In the genomic region with DNA sequence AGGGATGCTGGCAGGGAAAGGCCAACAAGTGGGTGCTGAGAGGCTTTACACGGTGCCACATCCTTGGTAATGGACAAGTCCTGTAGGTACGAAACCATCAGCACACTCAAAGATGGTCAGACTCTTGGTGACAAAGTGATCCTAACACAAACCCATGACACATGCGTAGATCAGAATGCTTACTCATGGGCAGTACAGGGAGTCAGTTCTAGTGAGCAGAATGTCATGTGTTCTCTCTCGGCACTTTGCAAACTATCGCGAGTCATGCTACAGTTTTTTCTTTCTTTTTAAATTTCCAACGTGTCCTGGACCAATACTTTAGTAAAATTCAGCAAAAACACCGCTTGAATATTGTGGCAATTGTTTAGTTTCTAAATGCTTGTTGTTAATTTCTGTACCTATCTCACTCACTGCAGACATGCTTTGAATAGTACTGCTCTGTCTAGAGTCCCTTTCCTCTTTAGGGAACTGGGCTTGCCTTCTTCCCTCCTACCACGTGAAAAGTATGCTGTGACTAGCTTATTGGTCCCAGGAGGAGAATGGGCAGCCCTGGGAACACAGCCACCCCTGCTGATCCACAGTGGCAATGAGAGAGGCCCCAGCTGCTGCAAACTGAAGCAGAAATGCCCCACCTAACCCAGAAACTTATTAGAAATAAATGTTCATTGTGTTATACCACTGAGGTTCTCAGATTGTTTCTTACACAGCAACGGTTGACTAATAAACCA, we compare ENCODE assay signal across 10 cellular contexts.
DNase-seq lines count a peak whose midpoint lies in the region; ATAC-seq and TF ChIP-seq lines count a peak whose summit lies in the region.
"Had no signal": no experiment of that assay in that cellular context is flagged by ENCODE, and none has a peak within 500 bp of the region (broad histone marks: within the 10 kb centered on the region; RNA-seq: fewer than 3 reads in every experiment).

No MANE protein-coding gene starts in this region.

- no peaks in the 10 kb centered on the region for H3K9me3 ChIP-seq in right atrium auricular region
- H3K9me3 ChIP-seq: thoracic aorta had no signal

- POLR2A ChIA-PET in activated CD4-positive, alpha-beta T cell treated with anti-CD3 and anti-CD28 coated beads, Interleukin-2, amount 10 ng/mL, durations not matched to agents 7 days and 5 days (lab: Charles Lee): no interaction called here

- peak; percentile 38 to 55 for ATAC-seq in left cardiac atrium

- no peaks in the 10 kb centered on the region for H3K36me3 ChIP-seq in right atrium auricular region
- H3K36me3 ChIP-seq: thoracic aorta had no signal

- intact Hi-C loops in left cardiac atrium (cut with DNase I) (no loop called here), CD14-positive monocyte (cut with micrococcal nuclease) (no loop called here)

- H3K4me3 ChIP-seq in right atrium auricular region: no peak overlapping the region
- H3K4me3 ChIP-seq: thoracic aorta had no signal

- H3K4me1 ChIP-seq in right atrium auricular region: peaks cover 0 to 12% of the 10 kb centered on the region in 2 donors

- no peaks in the 10 kb centered on the region for H3K27me3 ChIP-seq in right atrium auricular region
- H3K27me3 ChIP-seq in layer of hippocampus (ENCODE audit: control insufficient read depth, insufficient read depth, low read length): no peaks in the 10 kb centered on the region

- DNase-seq in left cardiac atrium (no peak), right atrium auricular region (ENCODE audit: low spot score) (no peak), chondrocyte (ENCODE audit: low spot score) (no peak), CD14-positive monocyte (ENCODE audit: low spot score) (no peak), DMS79 treated with DMSO at 0.1 percent for 48 hours (lab: John Stamatoyannopoulos, UW) (no peak), KG1 (lab: John Stamatoyannopoulos, UW) (no peak)
- no peak for DNase-seq in activated CD4-positive, alpha-beta T cell treated with anti-CD3 and anti-CD28 coated beads, Interleukin-2, amount 10 ng/mL, durations not matched to agents 7 days and 5 days
- DNase-seq: CD4-positive, alpha-beta T cell had no signal

- CTCF ChIA-PET in activated CD4-positive, alpha-beta T cell treated with anti-CD3 and anti-CD28 coated beads, Interleukin-2, amount 10 ng/mL, durations not matched to agents 7 days and 5 days (lab: Charles Lee): interaction anchor here (1.8 kb wide), 1 partner anchor 10 kb away, joined by 6 read pairs; no protein-coding TSS in a partner anchor

- H3K27ac ChIP-seq in right atrium auricular region (no peak overlapping the region), layer of hippocampus (ENCODE audit: low read depth, low read length) (peak overlapping the region; percentile 23)
- H3K27ac ChIP-seq: thoracic aorta had no signal

- H3K4me1 Mint-ChIP-seq in chondrocyte (ENCODE audit: low read depth) (peaks cover 15% of the 10 kb centered on the region), CD14-positive monocyte (peaks cover 14% of the 10 kb centered on the region)
- no peaks in the 10 kb centered on the region for H3K4me1 Mint-ChIP-seq in activated CD4-positive, alpha-beta T cell treated with anti-CD3 and anti-CD28 coated beads, Interleukin-2, amount 10 ng/mL, durations not matched to agents 7 days and 5 days

- H3K27ac Mint-ChIP-seq in chondrocyte (ENCODE audit: unreplicated experiment) (peak overlapping the region; percentile 78), CD14-positive monocyte (peak overlapping the region in 3 of 7 donors; percentile 21 to 38 (median 24))
- no peak overlapping the region for H3K27ac Mint-ChIP-seq in activated CD4-positive, alpha-beta T cell treated with anti-CD3 and anti-CD28 coated beads, Interleukin-2, amount 10 ng/mL, durations not matched to agents 7 days and 5 days
- H3K27ac Mint-ChIP-seq: CD4-positive, alpha-beta T cell had no signal

- H3K9me3 Mint-ChIP-seq in chondrocyte (ENCODE audit: low read depth): no peaks in the 10 kb centered on the region
- H3K9me3 Mint-ChIP-seq in CD14-positive monocyte: no peaks in the 10 kb centered on the region
- no peaks in the 10 kb centered on the region for H3K9me3 Mint-ChIP-seq in activated CD4-positive, alpha-beta T cell treated with anti-CD3 and anti-CD28 coated beads, Interleukin-2, amount 10 ng/mL, durations not matched to agents 7 days and 5 days
- H3K9me3 Mint-ChIP-seq: CD4-positive, alpha-beta T cell had no signal

- H3K36me3 Mint-ChIP-seq in chondrocyte (ENCODE audit: low read depth) (peaks cover 3% of the 10 kb centered on the region), CD14-positive monocyte (peaks cover 36 to 40% of the 10 kb centered on the region in 2 donors)
- H3K36me3 Mint-ChIP-seq in activated CD4-positive, alpha-beta T cell treated with anti-CD3 and anti-CD28 coated beads, Interleukin-2, amount 10 ng/mL, durations not matched to agents 7 days and 5 days (ENCODE audit: low read depth): peaks cover 6% of the 10 kb centered on the region

- H3K27me3 Mint-ChIP-seq in chondrocyte (ENCODE audit: low read depth): no peaks in the 10 kb centered on the region
- peaks cover 0 to 1% (median 0%) of the 10 kb centered on the region in 3 donors for H3K27me3 Mint-ChIP-seq in CD14-positive monocyte (ENCODE audit: low read depth in 3 of 3)
- H3K27me3 Mint-ChIP-seq in activated CD4-positive, alpha-beta T cell treated with anti-CD3 and anti-CD28 coated beads, Interleukin-2, amount 10 ng/mL, durations not matched to agents 7 days and 5 days: no peaks in the 10 kb centered on the region
- H3K27me3 Mint-ChIP-seq: CD4-positive, alpha-beta T cell had no signal

- no peak overlapping the region for H3K4me3 Mint-ChIP-seq in chondrocyte (ENCODE audit: unreplicated experiment)
- H3K4me3 Mint-ChIP-seq in CD14-positive monocyte: no peak overlapping the region
- no peak overlapping the region for H3K4me3 Mint-ChIP-seq in activated CD4-positive, alpha-beta T cell treated with anti-CD3 and anti-CD28 coated beads, Interleukin-2, amount 10 ng/mL, durations not matched to agents 7 days and 5 days
- H3K4me3 Mint-ChIP-seq: CD4-positive, alpha-beta T cell had no signal

- no peak for TF ChIP-seq CTCF in right atrium auricular region (IDR thresholded peaks at IDR 0.05)
- no peak for TF ChIP-seq CTCF in chondrocyte (IDR thresholded peaks at IDR 0.05)
- TF ChIP-seq CTCF in CD14-positive monocyte (IDR thresholded peaks at IDR 0.05): no peak
